8 cellular contexts compared by ENCODE assay signal in genomic region chr9:88388886-88389617, GRCh38. TPM values are rescaled to one million over a fixed set of nuclear protein-coding genes. Genes with fewer than 3 reads are reported as not detected.
A peak's percentile ranks its signal among the peaks of the same experiment; 100 is the strongest.
DNase-seq lines count a peak whose midpoint lies in the region; ATAC-seq, FAIRE-seq and TF ChIP-seq lines count a peak whose summit lies in the region.

No MANE protein-coding gene starts in this region.

- H3K27ac ChIP-seq in H1 (ENCODE audit: low read depth, low read length) = peak overlapping the region; percentile 80

- H2BK15ac ChIP-seq in H1 (ENCODE audit: low read length) = no peak overlapping the region

- H3K36me3 ChIP-seq in H1 (ENCODE audit: control insufficient read depth in 2 of 4, insufficient read depth in 4 of 4, low read length in 3 of 4) = no peaks in the 10 kb centered on the region; a peak in 1 of 8 replicates

- no peak for TF ChIP-seq EP300 in H1 (IDR thresholded peaks at IDR 0.05; ENCODE audit: borderline replicate concordance in 1 of 2, low read depth in 2 of 2, low read length in 2 of 2)

- H4K5ac ChIP-seq in H1 (ENCODE audit: insufficient read length, low read depth, low read length) = peak overlapping the region; percentile 67

- WGBS in H1 (ENCODE audit: extremely low coverage in 1 of 2, insufficient coverage in 1 of 2, insufficient read length in 1 of 2, insufficient replicate concordance in 2 of 2, low coverage in 1 of 2, low lambda C conversion rate in 2 of 2, missing lambda C conversion rate in 1 of 2), 2 experiments = 1% methylated on average over 26 of the region's 71 CpGs; no CpG with 5 or more reads in 1 of the 2 experiments

- no peaks in the 10 kb centered on the region for H3K9me3 ChIP-seq in H1 (ENCODE audit: insufficient read depth in 2 of 2, low read depth in 1 of 2, low read length in 1 of 2)

- TF ChIP-seq POLR2A in H1 (IDR thresholded peaks at IDR 0.05; ENCODE audit: control extremely low read depth in 1 of 2, low read depth in 2 of 2, low read length in 2 of 2) = no peak; a peak in 2 of 3 replicates

- no peak; a peak in 1 of 4 replicates for TF ChIP-seq RAD21 in H1 (IDR thresholded peaks at IDR 0.05 in 1 of 2, conservative IDR thresholded peaks at IDR 0.05 in 1 of 2; ENCODE audit: low read depth in 2 of 2, low read length in 2 of 2)

- peaks cover 14 to 20% of the 10 kb centered on the region in 2 experiments for H4K20me1 ChIP-seq in H1 (replicated peaks in 1 of 2; ENCODE audit: control insufficient read depth in 1 of 2, insufficient read depth in 2 of 2, low read length in 2 of 2)

- no peak overlapping the region for H3K23ac ChIP-seq in H1 (ENCODE audit: insufficient read length)

- peak overlapping the region; percentile 87 to 95 (median 92) for H3K4me3 ChIP-seq in H1 (ENCODE audit: extremely low read depth in 1 of 4, insufficient read depth in 2 of 4, low read depth in 3 of 4, low read length in 4 of 4)

- peak overlapping the region; percentile 86 for H4K91ac ChIP-seq in H1 (replicated peaks; ENCODE audit: insufficient read length, low read length)

- H3K18ac ChIP-seq in H1 (ENCODE audit: extremely low read depth, low read length) = peak overlapping the region; percentile 93

- no peak for FAIRE-seq in H1 (lab: Jason Lieb, UNC)

- H3K14ac ChIP-seq in H1 (ENCODE audit: insufficient read length) = peak overlapping the region; percentile 89

- no peaks in the 10 kb centered on the region; the same call in 1 of the 2 replicates for H3K79me1 ChIP-seq in H1 (ENCODE audit: low read depth, low read length)

- H3K9ac ChIP-seq in H1 (replicated peaks in 1 of 4; ENCODE audit: extremely low read depth in 1 of 4, low read depth in 3 of 4, low read length in 3 of 4) = peak overlapping the region; percentile 63 to 100 (median 89)

- H4K8ac ChIP-seq in H1 (ENCODE audit: extremely low read depth, insufficient read depth, low read length) = peak overlapping the region; percentile 97; the same call in 1 of the 2 replicates

- TF ChIP-seq CTCF in H1 (IDR thresholded peaks at IDR 0.05; ENCODE audit: control extremely low read depth in 1 of 3, insufficient read depth in 1 of 3, low read depth in 1 of 3, low read length in 3 of 3) = no peak

- H3K4me1 ChIP-seq in H1 (replicated peaks in 1 of 4; ENCODE audit: control insufficient read depth in 3 of 4, insufficient read depth in 4 of 4, low read length in 3 of 4) = peaks cover 2 to 12% (median 10%) of the 10 kb centered on the region in 4 experiments; a peak in 5 of 7 replicates

- H2BK12ac ChIP-seq in H1 (ENCODE audit: low read depth, low read length) = 0 out of 2 replicates have a peak overlapping the region, but pooled peaks have one; percentile 89

- peak overlapping the region; percentile 82 for H3K56ac ChIP-seq in H1 (replicated peaks; ENCODE audit: insufficient read length, low read depth, low read length)

- H2BK5ac ChIP-seq in H1 (ENCODE audit: low read depth, low read length) = peak overlapping the region; percentile 92; the same call in 1 of the 2 replicates

- H3K4ac ChIP-seq in H1 (replicated peaks; ENCODE audit: insufficient read length, low read depth, low read length) = peak overlapping the region; percentile 39

- DNase-seq in A172 (ENCODE audit: low spot score) = peak; percentile 63
- DNase-seq in NCI-H2171 treated with DMSO at 0.1 percent for 48 hours (lab: John Stamatoyannopoulos, UW) = peak; percentile 56
- peak; percentile 28 for DNase-seq in activated CD4-positive, alpha-beta T cell treated with anti-CD3 and anti-CD28 coated beads, Interleukin-2, amount 50 U/mL, for 1 hour
- peak in 1 of 2 experiments; percentile 71 for DNase-seq in H1 (ENCODE audit: low read depth in 1 of 2, low spot score in 2 of 2)
- peak; percentile 58 to 68 for DNase-seq in lung microvascular endothelial cell (ENCODE audit: low read depth in 2 of 2)
- peak; percentile 17 to 32 for DNase-seq in stimulated activated CD8-positive, alpha-beta memory T cell treated with anti-CD3 and anti-CD28 coated beads, Interleukin-15, amount 100 ng/mL, for 48 hours (ENCODE audit: low read depth in 2 of 2)

- no peak overlapping the region for H2AK5ac ChIP-seq in H1 (ENCODE audit: low read depth, low read length)

- H3K27me3 ChIP-seq in H1 (replicated peaks in 1 of 4; ENCODE audit: control insufficient read depth in 3 of 4, extremely low read depth in 1 of 4, insufficient read depth in 3 of 4, low read length in 3 of 4) = no peaks in the 10 kb centered on the region

- peak overlapping the region; percentile 49 for H2BK120ac ChIP-seq in H1 (replicated peaks; ENCODE audit: low read depth, low read length)

- peaks cover 9% of the 10 kb centered on the region; the same call in 1 of the 2 replicates for H3K23me2 ChIP-seq in H1 (ENCODE audit: low read depth, low read length)

- no peak overlapping the region for H2AFZ ChIP-seq in H1 (ENCODE audit: low read length)

- CTCF ChIA-PET in H1 (lab: Charles Lee; ENCODE audit: partially characterized antibody) = no interaction called here

- ATAC-seq in GM18498 (IDR thresholded peaks at IDR 0.05; ENCODE audit: unreplicated experiment) (peak; percentile 30), HG02943 (IDR thresholded peaks at IDR 0.05; ENCODE audit: low read depth, unreplicated experiment) (peak; percentile 17)

- H2BK20ac ChIP-seq in H1 (ENCODE audit: low read length) = no peak overlapping the region

- H3K4me2 ChIP-seq in H1 (ENCODE audit: insufficient read depth in 1 of 2, low read depth in 2 of 2, low read length in 2 of 2) = peak overlapping the region; percentile 55 to 77

- POLR2A ChIA-PET in H1 (lab: Charles Lee; ENCODE audit: partially characterized antibody) = interaction anchor here (0.5 to 2.2 kb wide), 2 partner anchors 10 to 127 kb away, joined by 4 to 5 read pairs; no protein-coding TSS in a partner anchor

- H3K79me2 ChIP-seq in H1 (ENCODE audit: control insufficient read depth in 1 of 2, insufficient read depth in 2 of 2, low read length in 2 of 2) = peaks cover 37 to 64% of the 10 kb centered on the region in 2 experiments

TF ChIP-seq in H1, 55 proteins besides CTCF, POLR2A, EP300 and RAD21:
- TF ChIP-seq GABPA (IDR thresholded peaks at IDR 0.05; ENCODE audit: borderline replicate concordance, insufficient read depth, low read length) (no peak), PHF8 (conservative IDR thresholded peaks at IDR 0.05; ENCODE audit: low read depth, low read length) (peak; percentile 4; the same call in 1 of the 2 replicates), KDM4A (IDR thresholded peaks at IDR 0.05; ENCODE audit: low read depth, low read length, severe bottlenecking) (peak; percentile 24), YY1 (IDR thresholded peaks at IDR 0.05; ENCODE audit: low read depth, low read length) (0 out of 2 replicates have a peak, but pooled peaks have one; percentile 7), SIN3A (conservative IDR thresholded peaks at IDR 0.05 in 1 of 2, IDR thresholded peaks at IDR 0.05 in 1 of 2; ENCODE audit: low read depth in 1 of 2, low read length in 2 of 2) (0 out of 4 replicates have a peak, but pooled peaks have one; percentile 11 to 35), TAF1 (IDR thresholded peaks at IDR 0.05; ENCODE audit: low read depth, low read length) (0 out of 2 replicates have a peak, but pooled peaks have one; percentile 17), RBBP5 (IDR thresholded peaks at IDR 0.05; ENCODE audit: borderline replicate concordance, low read depth, low read length) (peak; percentile 71), HDAC2 (IDR thresholded peaks at IDR 0.05; ENCODE audit: borderline replicate concordance in 1 of 2, low read depth in 2 of 2, low read length in 2 of 2) (peak in 1 of 2 experiments; percentile 60; a peak in 1 of 4 replicates), SP1 (IDR thresholded peaks at IDR 0.05; ENCODE audit: low read depth, low read length) (no peak), BACH1 (IDR thresholded peaks at IDR 0.05; ENCODE audit: low read length) (peak; percentile 40; the same call in 1 of the 2 replicates), ASH2L (IDR thresholded peaks at IDR 0.05; ENCODE audit: low read length) (peak; percentile 93), ATF2 (IDR thresholded peaks at IDR 0.05; ENCODE audit: low read length) (0 out of 2 replicates have a peak, but pooled peaks have one; percentile 28), ATF3 (IDR thresholded peaks at IDR 0.05; ENCODE audit: insufficient read depth, low read depth, low read length) (no peak)

RNA-seq across cellular contexts. Expression of gene SPIN1, which starts 0.8 kb away (rescaled TPM):
- 160 and 246 TPM in 2 replicates for total RNA-seq in A172 (2014; rRNA removed; shearing (Covaris generic))
- total RNA-seq in H1 (2021; fragmentation: NEBNext Ultra II Directional; extraction: Animal tissue kit (Norgen Biotek cat#: 25700)) = 139 and 143 TPM in 2 replicates
- 38.3 and 69.9 TPM in 2 replicates for polyA plus RNA-seq in H1 (2011; rRNA removed)
- 68.6 TPM for polyA plus RNA-seq in H1 (2011; cell fraction: cytosol; rRNA removed)
- polyA plus RNA-seq in H1 (2011; cell fraction: nucleus; rRNA removed) = 29.1 TPM
- 51.7 to 79.7 TPM (median 59.9 TPM) in 4 replicates for polyA plus RNA-seq in H1 (2012, experiment 1 of 2)
- 7.1 TPM for polyA plus RNA-seq in H1 (2012, experiment 2 of 2)
- 55.2 TPM for polyA plus RNA-seq in H1 (2013, experiment 1 of 2)
- polyA plus RNA-seq in H1 (2013, experiment 2 of 2) = 58.5 TPM
- 107 and 126 TPM in 2 replicates for polyA minus RNA-seq in H1 (2011; rRNA and poly(A)+ RNA removed)
- 39.2 TPM for polyA minus RNA-seq in H1 (2011; cell fraction: cytosol; rRNA and poly(A)+ RNA removed)
- 41.7 TPM for polyA minus RNA-seq in H1 (2011; cell fraction: nucleus; rRNA and poly(A)+ RNA removed)
- total RNA-seq in lung microvascular endothelial cell = 38.6 and 70.4 TPM in 2 replicates
